12 cellular contexts compared by ENCODE assay signal in the genomic region with DNA sequence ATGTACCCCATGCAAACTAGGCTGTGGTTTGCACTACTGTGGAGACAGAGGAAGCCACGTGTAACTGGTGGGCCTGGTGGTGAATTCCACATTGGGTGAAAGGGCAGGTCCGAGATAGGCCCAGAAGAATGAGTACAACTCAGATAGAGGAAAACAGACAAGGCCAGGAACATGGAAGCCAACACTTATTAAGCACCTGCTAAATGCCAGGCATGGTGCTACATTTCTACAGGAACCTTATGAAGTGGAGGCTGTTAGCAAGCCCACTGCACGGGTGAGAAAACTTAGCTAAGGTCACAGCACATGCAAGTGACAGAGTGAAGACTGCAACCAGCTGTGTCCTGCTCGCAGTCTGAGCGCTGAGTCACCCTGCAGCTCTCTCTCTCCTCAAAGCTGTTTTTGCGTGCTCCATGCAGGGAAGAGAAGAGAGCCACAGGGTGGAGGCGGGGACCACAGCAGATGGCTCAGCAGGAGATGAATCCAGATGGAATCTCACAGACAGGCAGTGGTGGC.
DNase-seq lines count a peak whose midpoint lies in the region; ATAC-seq and TF ChIP-seq lines count a peak whose summit lies in the region.
"Had no signal": no experiment of that assay in that cellular context is flagged by ENCODE, and none has a peak within 500 bp of the region (broad histone marks: within the 10 kb centered on the region; RNA-seq: fewer than 3 reads in every experiment).

No MANE protein-coding gene starts in this region.

- H3K36me3 Mint-ChIP-seq in mesothelial cell of epicardium, result no peaks in the 10 kb centered on the region
- H3K36me3 Mint-ChIP-seq: activated naive CD8-positive, alpha-beta T cell had no signal

- no peak overlapping the region for H3K27ac Mint-ChIP-seq in mesothelial cell of epicardium
- H3K27ac Mint-ChIP-seq: activated naive CD8-positive, alpha-beta T cell; T-helper 1 cell treated with Interleukin-12 subunit alpha and Interleukin-12 subunit beta and Interleukin-4 antibody, amounts not matched to agents 30 μg/mL and 1 μg/mL, for 36 hours had no signal

- no peak for ATAC-seq in HG02870 (IDR thresholded peaks at IDR 0.05; ENCODE audit: unreplicated experiment)

- TF ChIP-seq CTCF in AG04450 (IDR thresholded peaks at IDR 0.05; ENCODE audit: low read depth, low read length), result no peak
- no peak for TF ChIP-seq CTCF in mesothelial cell of epicardium (IDR thresholded peaks at IDR 0.05; ENCODE audit: unreplicated experiment)

- no peaks in the 10 kb centered on the region for H3K27me3 ChIP-seq in AG04450 (ENCODE audit: control insufficient read depth, insufficient read depth, low read length)

- H3K27ac ChIP-seq in AG04450 (ENCODE audit: low read depth, low read length) (peak overlapping the region; percentile 69), substantia nigra (ENCODE audit: low read depth, low read length, poor library complexity, severe bottlenecking) (no peak overlapping the region)
- H3K27ac ChIP-seq: KMS-11 had no signal

- peaks cover 9% of the 10 kb centered on the region for H3K9me3 ChIP-seq in AG04450 (ENCODE audit: control insufficient read depth, insufficient read depth, low read length)

- POLR2A ChIA-PET in AG04450 (lab: Yijun Ruan, JAX), result interaction anchor here (0.6 to 1.9 kb wide), 3 partner anchors 26 to 41 kb away, joined by 3 to 8 read pairs (median 3); no protein-coding TSS in a partner anchor

- CTCF ChIA-PET in AG04450 (lab: Charles Lee), result interaction anchor here (0.9 to 2.6 kb wide), 2 partner anchors 41 to 62 kb away, joined by 3 to 9 read pairs; no protein-coding TSS in a partner anchor

- DNase-seq in AG04450 (ENCODE audit: low read depth, low spot score), result peak; percentile 80
- DNase-seq in H4 (ENCODE audit: low spot score), result peak; percentile 66
- DNase-seq in UCSD-AML1 (lab: John Stamatoyannopoulos, UW; ENCODE audit: unreplicated experiment), result peak; percentile 56
- peak; percentile 71 for DNase-seq in glomerular visceral epithelial cell (ENCODE audit: extremely low spot score)
- no peak for DNase-seq in NK-92 treated with Interleukin-12 subunit alpha and Interleukin-12 subunit beta, amount 100 ng/mL, for 24 hours (lab: John Stamatoyannopoulos, UW)
- no peak for DNase-seq in mesothelial cell of epicardium (ENCODE audit: low spot score in 2 of 2, unreplicated experiment in 2 of 2)
- DNase-seq in substantia nigra (lab: John Stamatoyannopoulos, UW), result no peak
- DNase-seq: DND-41 had no signal

- no peaks in the 10 kb centered on the region for H3K27me3 Mint-ChIP-seq in mesothelial cell of epicardium (ENCODE audit: low read depth)

- H3K4me3 ChIP-seq in AG04450 (ENCODE audit: low read depth, low read length), result no peak overlapping the region

- H3K9me3 Mint-ChIP-seq in mesothelial cell of epicardium, result peaks cover 15% of the 10 kb centered on the region
- H3K9me3 Mint-ChIP-seq: T-helper 1 cell treated with Interleukin-12 subunit alpha and Interleukin-12 subunit beta and Interleukin-4 antibody, amounts not matched to agents 30 μg/mL and 1 μg/mL, for 36 hours had no signal

- H3K4me1 Mint-ChIP-seq in mesothelial cell of epicardium, result no peaks in the 10 kb centered on the region

- H3K4me3 Mint-ChIP-seq in mesothelial cell of epicardium, result no peak overlapping the region
- H3K4me3 Mint-ChIP-seq: activated naive CD8-positive, alpha-beta T cell; T-helper 1 cell treated with Interleukin-12 subunit alpha and Interleukin-12 subunit beta and Interleukin-4 antibody, amounts not matched to agents 30 μg/mL and 1 μg/mL, for 36 hours had no signal

Comparison
In these comparisons a context has a peak if more than half of its experiments do, and no peak if none do; other contexts are left out.
1. DNase-seq: peak in AG04450 (single experiment), H4 (single experiment), UCSD-AML1 (single experiment) and glomerular visceral epithelial cell (single experiment); none in NK-92 treated with Interleukin-12 subunit alpha and Interleukin-12 subunit beta, amount 100 ng/mL, for 24 hours (single experiment), mesothelial cell of epicardium (0 of 2) and substantia nigra (0 of 49).